10 cellular contexts compared by ENCODE assay signal in the genomic region with DNA sequence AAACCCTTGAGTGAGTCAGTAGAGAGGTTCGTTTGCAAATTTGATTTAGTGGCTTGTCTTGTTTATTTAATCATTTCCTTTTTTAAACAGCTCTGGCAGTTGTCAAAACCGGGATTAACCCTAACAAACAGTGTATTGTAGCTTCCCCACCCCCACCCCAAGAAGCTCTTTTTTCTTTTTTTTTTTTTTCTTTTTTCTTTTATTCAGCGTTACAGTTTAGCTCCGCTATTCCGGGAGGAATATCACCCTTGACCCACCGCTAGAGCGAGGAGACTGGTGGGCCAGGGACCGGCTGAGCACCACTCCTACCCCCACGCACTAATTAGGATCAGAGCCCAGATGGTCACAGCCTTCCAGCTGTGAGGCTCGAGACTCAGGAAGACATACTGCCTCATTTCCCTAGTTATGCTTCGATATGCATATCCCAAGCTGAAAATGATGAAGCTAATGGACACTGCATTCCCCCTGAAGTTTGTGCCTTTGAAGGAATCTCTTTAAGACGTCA. TPM values are rescaled to one million over a fixed set of nuclear protein-coding genes. Genes with fewer than 3 reads are reported as not detected.
DNase-seq lines count a peak whose midpoint lies in the region; ATAC-seq, FAIRE-seq and TF ChIP-seq lines count a peak whose summit lies in the region.
"Had no signal": no experiment of that assay in that cellular context is flagged by ENCODE, and none has a peak within 500 bp of the region (broad histone marks: within the 10 kb centered on the region; RNA-seq: fewer than 3 reads in every experiment).

No MANE protein-coding gene starts in this region.

- H3K4me3 Mint-ChIP-seq in H9: peak overlapping the region; percentile 76 to 91
- peak overlapping the region; percentile 86 to 95 for H3K4me3 Mint-ChIP-seq in stimulated activated naive B cell treated with anti-CD40 and anti-IgM and Interleukin-4, amounts not matched to agents 10 μg/mL and 1 μg/mL and 100 μg/mL, for 72 hours
- no peak overlapping the region for H3K4me3 Mint-ChIP-seq in CD8-positive, alpha-beta memory T cell

- CTCF ChIA-PET in CD8-positive, alpha-beta memory T cell (lab: Charles Lee): no interaction called here
- CTCF ChIA-PET in GM10248 (lab: Yijun Ruan, JAX): interaction anchor here (0.6 to 1.8 kb wide), 5 partner anchors 8 to 62 kb away, joined by 3 to 8 read pairs (median 3); no protein-coding TSS in a partner anchor

- dilution Hi-C loops in keratinocyte (cut with MboI; ENCODE audit: extremely low pct_ligation_motif_present, low sequenced_read_pairs): no loop called here

- H2BK20ac ChIP-seq in H9 (ENCODE audit: low read depth, low read length, poor library complexity, severe bottlenecking): no peak overlapping the region

- no peaks in the 10 kb centered on the region for H3K36me3 ChIP-seq in keratinocyte (ENCODE audit: control insufficient read depth in 2 of 2, extremely low read depth in 1 of 2, insufficient read depth in 2 of 2, low read length in 2 of 2)
- H3K36me3 ChIP-seq in CD8-positive, alpha-beta memory T cell (ENCODE audit: insufficient read depth, low read length): no peaks in the 10 kb centered on the region

- H3K23me2 ChIP-seq in H9 (ENCODE audit: insufficient read length, low read depth, low read length, poor library complexity, severe bottlenecking): peaks cover 14% of the 10 kb centered on the region

- H3K4me1 Mint-ChIP-seq in H9: peaks cover 13 to 20% of the 10 kb centered on the region in 2 experiments
- H3K4me1 Mint-ChIP-seq in stimulated activated naive B cell treated with anti-CD40 and anti-IgM and Interleukin-4, amounts not matched to agents 10 μg/mL and 1 μg/mL and 100 μg/mL, for 72 hours: peaks cover 25 to 44% of the 10 kb centered on the region in 2 donors
- H3K4me1 Mint-ChIP-seq in CD8-positive, alpha-beta memory T cell: peaks cover 3 to 11% (median 9%) of the 10 kb centered on the region in 3 donors

- H2AFZ ChIP-seq in H9 (ENCODE audit: low read length): no peak overlapping the region
- H2AFZ ChIP-seq in keratinocyte (ENCODE audit: control insufficient read depth, low read length): no peak overlapping the region

- no peak overlapping the region for H3K14ac ChIP-seq in H9 (ENCODE audit: insufficient read depth, low read length)

- no peak overlapping the region for H2BK5ac ChIP-seq in H9 (ENCODE audit: insufficient read length, low read length)

- no peaks in the 10 kb centered on the region for H3K79me1 ChIP-seq in H9 (ENCODE audit: insufficient read depth, low read depth, low read length, poor library complexity, severe bottlenecking)

- H2AK5ac ChIP-seq in H9 (ENCODE audit: insufficient read length, low read length): no peak overlapping the region

- no peak overlapping the region for H3K18ac ChIP-seq in H9 (ENCODE audit: insufficient read length, low read depth, low read length)

- H3K9me1 ChIP-seq in keratinocyte (ENCODE audit: control insufficient read depth, extremely low read depth, insufficient read depth, low read length): no peaks in the 10 kb centered on the region

- POLR2A ChIA-PET in CD8-positive, alpha-beta memory T cell (lab: Charles Lee): no interaction called here
- POLR2A ChIA-PET in GM10248 (lab: Yijun Ruan, JAX): no interaction called here

- no peak overlapping the region for H3K56ac ChIP-seq in H9 (ENCODE audit: insufficient read length, low read depth, low read length)

- H3K36me3 Mint-ChIP-seq in H9 (ENCODE audit: insufficient read depth in 1 of 3, low read depth in 3 of 3): peaks cover 0 to 2% (median 0%) of the 10 kb centered on the region in 3 experiments; a peak in 1 of 7 replicates
- peaks cover 0 to 4% of the 10 kb centered on the region in 2 donors for H3K36me3 Mint-ChIP-seq in stimulated activated naive B cell treated with anti-CD40 and anti-IgM and Interleukin-4, amounts not matched to agents 10 μg/mL and 1 μg/mL and 100 μg/mL, for 72 hours
- H3K36me3 Mint-ChIP-seq in CD8-positive, alpha-beta memory T cell: no peaks in the 10 kb centered on the region

- no peak for FAIRE-seq in keratinocyte (lab: Jason Lieb, UNC)

- DNase-seq in H9 (no peak), keratinocyte (ENCODE audit: low read depth, low spot score) (no peak), AG08395 (ENCODE audit: low spot score) (no peak), left colon (no peak), GM10248 (ENCODE audit: extremely low spot score) (no peak)
- no peak for DNase-seq in stimulated activated naive B cell treated with anti-CD40 and anti-IgM and Interleukin-4, amounts not matched to agents 10 μg/mL and 1 μg/mL and 100 μg/mL, for 72 hours
- no peak for DNase-seq in CD8-positive, alpha-beta memory T cell
- DNase-seq: OCI-M1 had no signal

- H3K27ac Mint-ChIP-seq in H9: no peak overlapping the region
- H3K27ac Mint-ChIP-seq in stimulated activated naive B cell treated with anti-CD40 and anti-IgM and Interleukin-4, amounts not matched to agents 10 μg/mL and 1 μg/mL and 100 μg/mL, for 72 hours: no peak overlapping the region
- no peak overlapping the region for H3K27ac Mint-ChIP-seq in CD8-positive, alpha-beta memory T cell

- peaks cover 0 to 2% of the 10 kb centered on the region in 2 experiments; a peak in 2 of 5 replicates for H3K9me3 Mint-ChIP-seq in H9
- H3K9me3 Mint-ChIP-seq in stimulated activated naive B cell treated with anti-CD40 and anti-IgM and Interleukin-4, amounts not matched to agents 10 μg/mL and 1 μg/mL and 100 μg/mL, for 72 hours: no peaks in the 10 kb centered on the region
- peaks cover 0 to 11% (median 4%) of the 10 kb centered on the region in 5 donors for H3K9me3 Mint-ChIP-seq in CD8-positive, alpha-beta memory T cell

- H3K9me3 ChIP-seq in H9 (ENCODE audit: control insufficient read depth, low read depth, low read length): no peaks in the 10 kb centered on the region
- no peaks in the 10 kb centered on the region for H3K9me3 ChIP-seq in keratinocyte (ENCODE audit: control insufficient read depth, low read depth, low read length)
- no peaks in the 10 kb centered on the region for H3K9me3 ChIP-seq in CD8-positive, alpha-beta memory T cell (ENCODE audit: low read length)

- H2BK120ac ChIP-seq in H9 (ENCODE audit: low read depth, low read length, poor library complexity, severe bottlenecking): no peak overlapping the region

- H3K79me2 ChIP-seq in H9 (ENCODE audit: insufficient read depth, low read length) (no peaks in the 10 kb centered on the region), keratinocyte (ENCODE audit: control insufficient read depth, insufficient read depth, low read length) (no peaks in the 10 kb centered on the region)

- no peak overlapping the region for H3K27ac ChIP-seq in H9 (ENCODE audit: insufficient read length, low read depth, low read length)
- no peak overlapping the region for H3K27ac ChIP-seq in keratinocyte (ENCODE audit: control insufficient read depth, insufficient read depth, low read length)
- H3K27ac ChIP-seq in CD8-positive, alpha-beta memory T cell (ENCODE audit: low read depth, low read length): no peak overlapping the region

- no peak overlapping the region for H4K8ac ChIP-seq in H9 (replicated peaks; ENCODE audit: insufficient read length, low read depth, low read length)

- intact Hi-C loops in left colon (cut with DNase I, micrococcal nuclease): no loop called here

- peaks cover 2% of the 10 kb centered on the region; the same call in 1 of the 2 replicates for H3K4me1 ChIP-seq in H9 (ENCODE audit: insufficient read depth, low read length)
- H3K4me1 ChIP-seq in keratinocyte (ENCODE audit: control insufficient read depth, extremely low read depth, insufficient read depth, low read length): peaks cover 16% of the 10 kb centered on the region
- no peaks in the 10 kb centered on the region for H3K4me1 ChIP-seq in CD8-positive, alpha-beta memory T cell (ENCODE audit: insufficient read depth, low read length)

- H4K20me1 ChIP-seq in H9 (ENCODE audit: control insufficient read depth, insufficient read depth, insufficient read length) (no peaks in the 10 kb centered on the region), keratinocyte (ENCODE audit: control insufficient read depth, extremely low read depth, insufficient read depth, low read length) (no peaks in the 10 kb centered on the region)

- H3K4me2 ChIP-seq in H9 (ENCODE audit: insufficient read depth, insufficient read length, low read length): peak overlapping the region; percentile 97
- peak overlapping the region; percentile 88 for H3K4me2 ChIP-seq in keratinocyte (ENCODE audit: control insufficient read depth, extremely low read depth, insufficient read depth, low read depth, low read length)

- no peak overlapping the region for H3T11ph ChIP-seq in H9 (ENCODE audit: low read length)

- H3K4ac ChIP-seq in H9 (ENCODE audit: low read depth, low read length): no peak overlapping the region

- ATAC-seq in stimulated activated naive B cell treated with anti-CD40 and anti-IgM and Interleukin-4, amounts not matched to agents 10 μg/mL and 1 μg/mL and 100 μg/mL, for 72 hours (replicated peaks): no peak
- ATAC-seq in left colon: no peak

- no peak overlapping the region for H4K5ac ChIP-seq in H9 (ENCODE audit: insufficient read length, low read depth, low read length)

- H3K27me3 ChIP-seq in H9 (ENCODE audit: insufficient read depth, low read length) (peaks cover 18% of the 10 kb centered on the region; the same call in 1 of the 2 replicates), keratinocyte (ENCODE audit: control insufficient read depth, extremely low read depth, insufficient read depth, low read length) (peaks cover 36% of the 10 kb centered on the region)
- H3K27me3 ChIP-seq in CD8-positive, alpha-beta memory T cell (ENCODE audit: insufficient read depth, low read length, poor library complexity, severe bottlenecking): no peaks in the 10 kb centered on the region

- H2BK15ac ChIP-seq in H9 (ENCODE audit: low read depth, low read length): no peak overlapping the region

- H3K27me3 Mint-ChIP-seq in H9 (ENCODE audit: low read depth): peaks cover 43% of the 10 kb centered on the region
- H3K27me3 Mint-ChIP-seq in stimulated activated naive B cell treated with anti-CD40 and anti-IgM and Interleukin-4, amounts not matched to agents 10 μg/mL and 1 μg/mL and 100 μg/mL, for 72 hours: peaks cover 12 to 47% of the 10 kb centered on the region in 2 donors
- H3K27me3 Mint-ChIP-seq in CD8-positive, alpha-beta memory T cell: peaks cover 32 to 61% of the 10 kb centered on the region in 2 donors

- WGBS in H9 (ENCODE audit: extremely low coverage, insufficient read length, low lambda C conversion rate): no CpG with 5 or more reads among the region's 12 CpGs

- no peak for TF ChIP-seq CTCF in H9 (conservative IDR thresholded peaks at IDR 0.05)
- TF ChIP-seq CTCF in WI38 (IDR thresholded peaks at IDR 0.05; ENCODE audit: low read depth, low read length): no peak
- TF ChIP-seq CTCF in keratinocyte (optimal IDR thresholded peaks at IDR 0.05 in 1 of 3, IDR thresholded peaks at IDR 0.05 in 1 of 3, conservative IDR thresholded peaks at IDR 0.05 in 1 of 3; ENCODE audit: extremely low read depth in 1 of 3, insufficient read depth in 2 of 3, low read length in 3 of 3): no peak
- no peak for TF ChIP-seq CTCF in GM10248 (IDR thresholded peaks at IDR 0.05; ENCODE audit: control extremely low read depth, extremely low read depth, low read depth, missing control alignments)

- no peak overlapping the region for H4K91ac ChIP-seq in H9 (ENCODE audit: insufficient read length, low read depth, low read length)

- H2BK12ac ChIP-seq in H9 (ENCODE audit: insufficient read length, low read depth, low read length): no peak overlapping the region

- no peak overlapping the region for H3K9ac ChIP-seq in H9 (ENCODE audit: extremely low read depth, insufficient read length, low read length)
- H3K9ac ChIP-seq in keratinocyte (ENCODE audit: control insufficient read depth, extremely low read depth, insufficient read depth, low read length): no peak overlapping the region

- H3K4me3 ChIP-seq in WI38 (ENCODE audit: low read depth, low read length): peak overlapping the region; percentile 58
- H3K4me3 ChIP-seq in keratinocyte (ENCODE audit: control insufficient read depth in 2 of 3, extremely low read depth in 1 of 3, insufficient read depth in 2 of 3, low read depth in 1 of 3, low read length in 3 of 3): peak overlapping the region in 1 of 3 experiments; percentile 70
- H3K4me3 ChIP-seq in CD8-positive, alpha-beta memory T cell (ENCODE audit: low read length): no peak overlapping the region

- no peak overlapping the region for H3K23ac ChIP-seq in H9 (ENCODE audit: insufficient read length, low read depth, low read length)

RNA-seq across cellular contexts. Expression of a gene that starts 2.0 kb away (rescaled TPM):
- total RNA-seq in H9 (2021): 1.4 and 2.0 TPM in 2 replicates
- polyA plus RNA-seq in keratinocyte: 0.02 to 0.08 TPM (median 0.05 TPM) in 3 replicates
- polyA plus RNA-seq in keratinocyte (2011; ENCODE audit: low read depth): 0.14 TPM
- polyA plus RNA-seq in keratinocyte (2011; cell fraction: cytosol; rRNA removed): 0.05 and 0.07 TPM in 2 replicates
- 0.19 and 0.24 TPM in 2 replicates for polyA plus RNA-seq in keratinocyte (2011; cell fraction: nucleus; rRNA removed)
- 0.06 and 0.07 TPM in 2 replicates for polyA plus RNA-seq in keratinocyte (2012; ENCODE audit: low replicate concordance)
- polyA minus RNA-seq in keratinocyte: 0.10 to 0.20 TPM in 2 of 3 replicates, not detected in the other
- polyA minus RNA-seq in keratinocyte (2011; cell fraction: cytosol; rRNA and poly(A)+ RNA removed): not detected
- polyA minus RNA-seq in keratinocyte (2011; cell fraction: nucleus; rRNA and poly(A)+ RNA removed): 0.11 and 0.16 TPM in 2 replicates
- total RNA-seq in left colon: 100 to 1,000 TPM; 266 to 282 TPM
- not detected for total RNA-seq in CD8-positive, alpha-beta memory T cell
- polyA plus RNA-seq in CD8-positive, alpha-beta memory T cell: not detected
- total RNA-seq: lung microvascular endothelial cell had no signal

Comparison
In these comparisons a context has a peak if more than half of its experiments do, and no peak if none do; other contexts are left out.
1. H3K4me3 Mint-ChIP-seq: peak in H9 (2 of 2) and stimulated activated naive B cell treated with anti-CD40 and anti-IgM and Interleukin-4, amounts not matched to agents 10 μg/mL and 1 μg/mL and 100 μg/mL, for 72 hours (2 of 2); none in CD8-positive, alpha-beta memory T cell (0 of 7).
2. RNA of a gene that starts 2.0 kb away (total RNA-seq): 266 to 282 TPM in left colon; 1.4 to 2.0 TPM in H9 and not detected in CD8-positive, alpha-beta memory T cell; every median in the first group is over 10 times any median in the second.